1 cellular context compared by ENCODE assay signal in genomic region chr15:88920186-88920891, GRCh38.
TF ChIP-seq lines count a peak whose summit lies in the region.

No MANE protein-coding gene starts in this region.

TF ChIP-seq in K562, 482 proteins besides CTCF, POLR2A, EP300 and RAD21 (continued from another document and continues in another):
- TF ChIP-seq AFF1 (IDR thresholded peaks at IDR 0.05; ENCODE audit: low read depth in 1 of 2, partially characterized antibody in 2 of 2) (no peak), DPF2 (IDR thresholded peaks at IDR 0.05) (peak; percentile 67), YY1 (IDR thresholded peaks at IDR 0.05; ENCODE audit: borderline replicate concordance in 1 of 3, control insufficient read depth in 1 of 3, extremely low read depth in 1 of 3, insufficient read depth in 3 of 3, insufficient read length in 1 of 3, insufficient replicate concordance in 2 of 3, low read depth in 1 of 3, low read length in 2 of 3) (no peak), BRD4 (IDR thresholded peaks at IDR 0.05) (no peak), THRAP3 (IDR thresholded peaks at IDR 0.05; ENCODE audit: borderline replicate concordance) (no peak), ZNF639 (CRISPR knock-in tag; conservative IDR thresholded peaks at IDR 0.05 in 1 of 2, IDR thresholded peaks at IDR 0.05 in 1 of 2) (peak in 1 of 2 experiments; percentile 88; a peak in 2 of 4 replicates), IFI16 (CRISPR knock-in tag; IDR thresholded peaks at IDR 0.05) (peak; percentile 70; the same call in 1 of the 2 replicates), ZNF239 (CRISPR knock-in tag; IDR thresholded peaks at IDR 0.05) (peak; percentile 72), TAF9B (IDR thresholded peaks at IDR 0.05; ENCODE audit: partially characterized antibody) (peak; percentile 86), WHSC1 (IDR thresholded peaks at IDR 0.05; ENCODE audit: low read length) (no peak), THAP12 (CRISPR knock-in tag; IDR thresholded peaks at IDR 0.05) (no peak), BRF2 (IDR thresholded peaks at IDR 0.05; ENCODE audit: borderline replicate concordance, insufficient read depth, insufficient read length) (no peak), EGR1 (conservative IDR thresholded peaks at IDR 0.05) (peak; percentile 67), KLF13 (tag; IDR thresholded peaks at IDR 0.05; ENCODE audit: borderline replicate concordance, low read depth) (peak; percentile 82), ZMIZ1 (IDR thresholded peaks at IDR 0.05; ENCODE audit: low read depth in 2 of 2, low read length in 2 of 2) (no peak), CHD4 (IDR thresholded peaks at IDR 0.05; ENCODE audit: insufficient read depth, insufficient replicate concordance, low read depth, low read length, poor library complexity, severe bottlenecking) (no peak), TCFL5 (CRISPR knock-in tag; conservative IDR thresholded peaks at IDR 0.05) (peak; percentile 63; the same call in 1 of the 2 replicates), RFX5 (IDR thresholded peaks at IDR 0.05; ENCODE audit: low read depth, low read length) (no peak), DNMT1 (IDR thresholded peaks at IDR 0.05) (no peak), ZNF316 (IDR thresholded peaks at IDR 0.05) (peak; percentile 96), CCNT2 (IDR thresholded peaks at IDR 0.05; ENCODE audit: borderline replicate concordance, extremely low read depth, insufficient read length, low read depth, low read length) (no peak), ZBTB7A (IDR thresholded peaks at IDR 0.05; ENCODE audit: borderline replicate concordance, control insufficient read depth, low read depth, low read length) (no peak), CC2D1A (IDR thresholded peaks at IDR 0.05) (peak; percentile 99), ZNF408 (CRISPR knock-in tag; IDR thresholded peaks at IDR 0.05; ENCODE audit: low read depth) (no peak), SMARCE1 (IDR thresholded peaks at IDR 0.05) (no peak), ZNF551 (CRISPR knock-in tag; IDR thresholded peaks at IDR 0.05) (no peak), MYC (IDR thresholded peaks at IDR 0.05; ENCODE audit: low read depth, low read length) (no peak), MYC (CRISPR knock-in tag; IDR thresholded peaks at IDR 0.05; ENCODE audit: borderline replicate concordance, low read depth) (0 out of 2 replicates have a peak, but pooled peaks have one; percentile 41), FOXO4 (CRISPR knock-in tag; IDR thresholded peaks at IDR 0.05) (0 out of 2 replicates have a peak, but pooled peaks have one; percentile 34), GMEB1 (CRISPR knock-in tag; IDR thresholded peaks at IDR 0.05) (no peak), HDAC8 (tag; IDR thresholded peaks at IDR 0.05) (peak; percentile 94), ESRRA (IDR thresholded peaks at IDR 0.05; ENCODE audit: borderline replicate concordance, low read depth) (no peak), HDGF (IDR thresholded peaks at IDR 0.05) (no peak), USF1 (CRISPR knock-in tag; IDR thresholded peaks at IDR 0.05) (no peak), TAF1 (IDR thresholded peaks at IDR 0.05; ENCODE audit: control insufficient read depth, extremely low read depth, insufficient read depth, low read length, severe bottlenecking) (no peak), ZBTB5 (IDR thresholded peaks at IDR 0.05) (peak; percentile 97), CBFA2T3 (IDR thresholded peaks at IDR 0.05) (peak; percentile 41; the same call in 1 of the 2 replicates), FOXM1 (IDR thresholded peaks at IDR 0.05; ENCODE audit: low read depth) (no peak), FOXM1 (CRISPR knock-in tag; IDR thresholded peaks at IDR 0.05; ENCODE audit: low read depth) (no peak), THAP7 (CRISPR knock-in tag; IDR thresholded peaks at IDR 0.05) (no peak), KLF6 (CRISPR knock-in tag; IDR thresholded peaks at IDR 0.05; ENCODE audit: borderline replicate concordance) (peak; percentile 87), CBX2 (IDR thresholded peaks at IDR 0.05; ENCODE audit: insufficient read depth, low read length, poor library complexity, severe bottlenecking) (no peak), DMBX1 (CRISPR knock-in tag; IDR thresholded peaks at IDR 0.05; ENCODE audit: borderline replicate concordance) (peak; percentile 98), SRSF7 (optimal IDR thresholded peaks at IDR 0.05; ENCODE audit: low read depth, low read length) (no peak)
